In the genomic region with DNA sequence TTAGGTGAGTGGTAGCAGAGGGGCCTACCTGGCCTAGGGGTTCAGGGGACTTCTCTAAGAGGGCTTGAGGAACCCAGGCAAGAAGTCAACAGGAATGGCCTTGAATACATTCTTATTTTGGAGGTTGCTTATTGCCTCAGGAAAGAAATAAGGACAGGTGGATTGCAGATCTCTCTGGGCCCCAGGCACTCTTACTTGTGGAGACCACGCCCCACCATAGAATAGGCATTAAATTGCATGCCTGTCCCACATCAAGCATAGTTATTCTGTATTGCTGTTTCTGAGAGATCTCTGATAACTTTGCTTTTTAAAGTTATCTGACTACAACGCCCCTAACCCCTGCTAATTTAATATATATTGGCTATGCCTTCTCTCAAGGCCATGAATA, we compare ENCODE assay signal across 17 cellular contexts.
A peak's percentile ranks its signal among the peaks of the same experiment; 100 is the strongest.
DNase-seq lines count a peak whose midpoint lies in the region; ATAC-seq, FAIRE-seq and TF ChIP-seq lines count a peak whose summit lies in the region.
"Had no signal": no experiment of that assay in that cellular context is flagged by ENCODE, and none has a peak within 500 bp of the region (broad histone marks: within the 10 kb centered on the region; RNA-seq: fewer than 3 reads in every experiment).

No MANE protein-coding gene starts in this region.

- intact Hi-C loops in Caco-2 (cut with micrococcal nuclease; ENCODE audit: unreplicated experiment): loop anchor here (2.0 kb wide), 3 partner anchors 18 to 68 kb away; partner anchors contain the start of gene SP3
- intact Hi-C loops in IMR-90 (cut with micrococcal nuclease): no loop called here
- intact Hi-C loops in lower leg skin (cut with DNase I; ENCODE audit: low total_unique reads): no loop called here

- FAIRE-seq in keratinocyte (lab: Jason Lieb, UNC): no peak

- peak overlapping the region; percentile 97 for H3K27ac Mint-ChIP-seq in Caco-2 (ENCODE audit: unreplicated experiment)
- H3K27ac Mint-ChIP-seq in stimulated activated effector memory CD8-positive, alpha-beta T cell treated with anti-CD3 and anti-CD28 coated beads, Interleukin-12 subunit alpha, Interleukin-12 subunit beta, amount 100 ng/mL, for 72 hours: peak overlapping the region; percentile 45

- no peaks in the 10 kb centered on the region for H3K27me3 ChIP-seq in Caco-2 (replicated peaks; ENCODE audit: control insufficient read depth, insufficient read depth, low read length)
- H3K27me3 ChIP-seq in IMR-90 (ENCODE audit: control insufficient read depth, insufficient read depth, low read length): no peaks in the 10 kb centered on the region
- H3K27me3 ChIP-seq in keratinocyte (ENCODE audit: control insufficient read depth, extremely low read depth, insufficient read depth, low read length): no peaks in the 10 kb centered on the region
- no peaks in the 10 kb centered on the region for H3K27me3 ChIP-seq in gastroesophageal sphincter

- no peak overlapping the region for H3K18ac ChIP-seq in IMR-90 (ENCODE audit: low read depth, low read length)

- H2AK9ac ChIP-seq in IMR-90 (replicated peaks; ENCODE audit: low read depth, low read length, poor library complexity): peak overlapping the region; percentile 84

- TF ChIP-seq POLR2A in IMR-90 (IDR thresholded peaks at IDR 0.05; ENCODE audit: low read depth, low read length) (no peak), gastroesophageal sphincter (IDR thresholded peaks at IDR 0.05) (no peak), lower leg skin (IDR thresholded peaks at IDR 0.05) (no peak)

- no peaks in the 10 kb centered on the region for H4K20me1 ChIP-seq in IMR-90 (ENCODE audit: insufficient read depth, low read length)
- H4K20me1 ChIP-seq in keratinocyte (ENCODE audit: control insufficient read depth, extremely low read depth, insufficient read depth, low read length): no peaks in the 10 kb centered on the region

- peak overlapping the region; percentile 60 for H3K4me3 Mint-ChIP-seq in Caco-2 (ENCODE audit: unreplicated experiment)
- no peak overlapping the region for H3K4me3 Mint-ChIP-seq in stimulated activated effector memory CD8-positive, alpha-beta T cell treated with anti-CD3 and anti-CD28 coated beads, Interleukin-12 subunit alpha, Interleukin-12 subunit beta, amount 100 ng/mL, for 72 hours
- H3K4me3 Mint-ChIP-seq: H9 had no signal

- dilution Hi-C loops in IMR-90 (cut with HindIII; ENCODE audit: low sequenced_read_pairs, unreplicated experiment): no loop called here
- dilution Hi-C loops in keratinocyte (cut with MboI; ENCODE audit: extremely low pct_ligation_motif_present, low sequenced_read_pairs): no loop called here

- TF ChIP-seq EP300 in gastroesophageal sphincter (IDR thresholded peaks at IDR 0.05): no peak

- H3K9me1 ChIP-seq in IMR-90 (ENCODE audit: insufficient read depth, low read length): peaks cover 16% of the 10 kb centered on the region
- H3K9me1 ChIP-seq in keratinocyte (ENCODE audit: control insufficient read depth, extremely low read depth, insufficient read depth, low read length): no peaks in the 10 kb centered on the region

- H4K91ac ChIP-seq in IMR-90 (ENCODE audit: insufficient read depth, low read depth, low read length): peak overlapping the region; percentile 8; the same call in 1 of the 2 replicates

- H2BK15ac ChIP-seq in IMR-90 (ENCODE audit: low read depth, low read length): peak overlapping the region; percentile 86; the same call in 1 of the 3 replicates

- peaks cover 10% of the 10 kb centered on the region for H3K9me3 Mint-ChIP-seq in Caco-2 (ENCODE audit: unreplicated experiment)
- no peaks in the 10 kb centered on the region for H3K9me3 Mint-ChIP-seq in stimulated activated effector memory CD8-positive, alpha-beta T cell treated with anti-CD3 and anti-CD28 coated beads, Interleukin-12 subunit alpha, Interleukin-12 subunit beta, amount 100 ng/mL, for 72 hours
- H3K9me3 Mint-ChIP-seq: H9 had no signal

- H3K23ac ChIP-seq in IMR-90 (ENCODE audit: low read depth, low read length): 0 out of 2 replicates have a peak overlapping the region, but pooled peaks have one; percentile 4

- no peak for TF ChIP-seq RAD21 in IMR-90 (IDR thresholded peaks at IDR 0.05; ENCODE audit: low read length)

- H3K36me3 Mint-ChIP-seq in Caco-2 (ENCODE audit: insufficient read depth, unreplicated experiment): peaks cover 25% of the 10 kb centered on the region
- H3K36me3 Mint-ChIP-seq in stimulated activated effector memory CD8-positive, alpha-beta T cell treated with anti-CD3 and anti-CD28 coated beads, Interleukin-12 subunit alpha, Interleukin-12 subunit beta, amount 100 ng/mL, for 72 hours: no peaks in the 10 kb centered on the region

- BruUV-seq in Caco-2 (replicated peaks; lab: Mats Ljungman, UMichigan) (no TSS peak), IMR-90 (replicated peaks; lab: Mats Ljungman, UMichigan) (no TSS peak)

- CTCF ChIA-PET in Caco-2 (lab: Charles Lee) (no interaction called here), IMR-90 (lab: Yijun Ruan, JAX) (no interaction called here)

- H3K27ac ChIP-seq in IMR-90 (ENCODE audit: insufficient read depth, low read length): no peak overlapping the region
- H3K27ac ChIP-seq in keratinocyte (ENCODE audit: control insufficient read depth, insufficient read depth, low read length): peak overlapping the region; percentile 55
- no peak overlapping the region for H3K27ac ChIP-seq in gastroesophageal sphincter
- H3K27ac ChIP-seq: C4-2B had no signal

- no peak overlapping the region for H4K5ac ChIP-seq in IMR-90 (ENCODE audit: low read depth, low read length)

- H3K79me2 ChIP-seq in keratinocyte (ENCODE audit: control insufficient read depth, insufficient read depth, low read length): no peaks in the 10 kb centered on the region

- H3K14ac ChIP-seq in IMR-90 (replicated peaks; ENCODE audit: low read depth, low read length): no peak overlapping the region

- no peak overlapping the region for H3K4me2 ChIP-seq in IMR-90 (ENCODE audit: low read depth, low read length)
- peak overlapping the region; percentile 20 for H3K4me2 ChIP-seq in keratinocyte (ENCODE audit: control insufficient read depth, extremely low read depth, insufficient read depth, low read depth, low read length)

- ATAC-seq in IMR-90 (ENCODE audit: low read depth): no peak
- no peak for ATAC-seq in stimulated activated effector memory CD8-positive, alpha-beta T cell treated with anti-CD3 and anti-CD28 coated beads, Interleukin-12 subunit alpha, Interleukin-12 subunit beta, amount 100 ng/mL, for 72 hours
- no peak for ATAC-seq in gastroesophageal sphincter
- ATAC-seq: Right ventricle myocardium inferior had no signal

- POLR2A ChIA-PET in Caco-2 (lab: Charles Lee): no interaction called here
- POLR2A ChIA-PET in IMR-90 (lab: Charles Lee; ENCODE audit: unreplicated experiment): no interaction called here

- H2AK5ac ChIP-seq in IMR-90 (ENCODE audit: low read depth, low read length): peak overlapping the region; percentile 88

- in situ Hi-C loops in IMR-90 (cut with MboI; ENCODE audit: low sequenced_read_pairs): no loop called here

- H3K4me1 Mint-ChIP-seq in Caco-2 (ENCODE audit: low read depth, unreplicated experiment): peaks cover 69% of the 10 kb centered on the region
- peaks cover 15% of the 10 kb centered on the region for H3K4me1 Mint-ChIP-seq in stimulated activated effector memory CD8-positive, alpha-beta T cell treated with anti-CD3 and anti-CD28 coated beads, Interleukin-12 subunit alpha, Interleukin-12 subunit beta, amount 100 ng/mL, for 72 hours

- no CpG with 5 or more reads among the region's 2 CpGs for WGBS in IMR-90 (ENCODE audit: extremely low coverage in 2 of 2, insufficient read length in 1 of 2), 2 experiments
- WGBS in gastroesophageal sphincter (ENCODE audit: low coverage in 1 of 2), 2 donors: 100% methylated on average over 2 of the region's 2 CpGs
- 52 to 82% methylated on average over 2 of the region's 2 CpGs for WGBS in lower leg skin, 2 donors

- H3K36me3 ChIP-seq in Caco-2 (ENCODE audit: control insufficient read depth, insufficient read depth, low read length) (no peaks in the 10 kb centered on the region), IMR-90 (ENCODE audit: control insufficient read depth, insufficient read depth, low read length) (no peaks in the 10 kb centered on the region), keratinocyte (ENCODE audit: control insufficient read depth in 2 of 2, extremely low read depth in 1 of 2, insufficient read depth in 2 of 2, low read length in 2 of 2) (peaks cover 0 to 1% of the 10 kb centered on the region in 2 experiments), gastroesophageal sphincter (no peaks in the 10 kb centered on the region)

- H2BK5ac ChIP-seq in IMR-90 (ENCODE audit: low read depth, low read length, poor library complexity, severe bottlenecking): no peak overlapping the region

- H2BK120ac ChIP-seq in IMR-90 (ENCODE audit: low read depth, low read length): peak overlapping the region; percentile 98

- H3K9ac ChIP-seq in IMR-90 (ENCODE audit: low read depth, low read length): no peak overlapping the region
- no peak overlapping the region for H3K9ac ChIP-seq in keratinocyte (ENCODE audit: control insufficient read depth, extremely low read depth, insufficient read depth, low read length)

- TF ChIP-seq CTCF in Caco-2 (IDR thresholded peaks at IDR 0.05; ENCODE audit: insufficient read depth in 1 of 2, low read depth in 1 of 2, low read length in 1 of 2, severe bottlenecking in 1 of 2, unreplicated experiment in 1 of 2) (no peak), IMR-90 (conservative IDR thresholded peaks at IDR 0.05; ENCODE audit: low read depth, low read length) (no peak), keratinocyte (optimal IDR thresholded peaks at IDR 0.05 in 1 of 3, IDR thresholded peaks at IDR 0.05 in 1 of 3, conservative IDR thresholded peaks at IDR 0.05 in 1 of 3; ENCODE audit: extremely low read depth in 1 of 3, insufficient read depth in 2 of 3, low read length in 3 of 3) (no peak), gastroesophageal sphincter (IDR thresholded peaks at IDR 0.05) (no peak), lower leg skin (IDR thresholded peaks at IDR 0.05) (no peak)

- H3K56ac ChIP-seq in IMR-90 (ENCODE audit: extremely low read depth, insufficient read depth, low read length): no peak overlapping the region

- H3K4me1 ChIP-seq in Caco-2 (peaks cover 60% of the 10 kb centered on the region), IMR-90 (ENCODE audit: control insufficient read depth, insufficient read depth, low read length) (peaks cover 14% of the 10 kb centered on the region), keratinocyte (ENCODE audit: control insufficient read depth, extremely low read depth, insufficient read depth, low read length) (peaks cover 20% of the 10 kb centered on the region), gastroesophageal sphincter (peaks cover 0 to 9% (median 0%) of the 10 kb centered on the region in 3 donors)

- H3K4me3 ChIP-seq in Caco-2 (ENCODE audit: low read depth, low read length) (no peak overlapping the region), IMR-90 (ENCODE audit: insufficient read depth, low read depth, low read length) (no peak overlapping the region), keratinocyte (ENCODE audit: control insufficient read depth in 2 of 3, extremely low read depth in 1 of 3, insufficient read depth in 2 of 3, low read depth in 1 of 3, low read length in 3 of 3) (no peak overlapping the region), gastroesophageal sphincter (no peak overlapping the region), lower leg skin (ENCODE audit: low read depth, poor library complexity, severe bottlenecking) (no peak overlapping the region)

- H4K8ac ChIP-seq in IMR-90 (ENCODE audit: low read depth in 2 of 2, low read length in 2 of 2): peak overlapping the region in 1 of 2 experiments; percentile 26; a peak in 1 of 4 replicates

- H3K4ac ChIP-seq in IMR-90 (ENCODE audit: low read depth, low read length): peak overlapping the region; percentile 48

- DNase-seq in Caco-2 (no peak), IMR-90 (no peak), keratinocyte (ENCODE audit: low read depth, low spot score) (no peak), lower leg skin (ENCODE audit: low spot score in 2 of 2) (no peak), NCI-H1417 treated with DMSO at 0.1 percent for 48 hours (lab: John Stamatoyannopoulos, UW) (no peak)
- DNase-seq in stimulated activated effector memory CD8-positive, alpha-beta T cell treated with anti-CD3 and anti-CD28 coated beads, Interleukin-12 subunit alpha, Interleukin-12 subunit beta, amount 100 ng/mL, for 72 hours (ENCODE audit: low spot score in 2 of 2): no peak
- DNase-seq: AML-193; DMS 273 treated with DMSO at 0.1 percent for 48 hours; DND-41; H9; NCI-H1436 treated with DMSO at 0.1 percent for 48 hours; NCI-H2081; NCI-H748 treated with DMSO at 0.1 percent for 48 hours; NK-92 treated with Interleukin-12 subunit alpha and Interleukin-12 subunit beta, amount 100 ng/mL, for 24 hours had no signal

- H3K9me3 ChIP-seq in Caco-2 (no peaks in the 10 kb centered on the region), IMR-90 (ENCODE audit: control insufficient read depth, insufficient read depth, low read length) (no peaks in the 10 kb centered on the region), keratinocyte (ENCODE audit: control insufficient read depth, low read depth, low read length) (no peaks in the 10 kb centered on the region), gastroesophageal sphincter (no peaks in the 10 kb centered on the region)

- peak overlapping the region; percentile 85 for H2AFZ ChIP-seq in IMR-90 (replicated peaks; ENCODE audit: low read length, poor library complexity)
- H2AFZ ChIP-seq in keratinocyte (ENCODE audit: control insufficient read depth, low read length): no peak overlapping the region

- peaks cover 0 to 7% of the 10 kb centered on the region in 2 experiments; a peak in 2 of 4 replicates for H3K79me1 ChIP-seq in IMR-90 (ENCODE audit: low read depth in 1 of 2, low read length in 2 of 2)

- no peaks in the 10 kb centered on the region for H3K27me3 Mint-ChIP-seq in Caco-2 (ENCODE audit: insufficient read depth, unreplicated experiment)

- H2BK20ac ChIP-seq in IMR-90 (ENCODE audit: low read depth, low read length): peak overlapping the region; percentile 85
